ENCODE assay signal across 1 cellular context in genomic region chr2:241257419-241258032, GRCh38.
TF ChIP-seq lines count a peak whose summit lies in the region.

No MANE protein-coding gene starts in this region.

TF ChIP-seq in WTC11, 78 proteins besides CTCF, POLR2A, EP300 and RAD21 (continued from another document):
- no peak for TF ChIP-seq GRHL2 (CRISPR knock-in tag; IDR thresholded peaks at IDR 0.05; ENCODE audit: insufficient replicate concordance, severe bottlenecking)
- no peak for TF ChIP-seq NR2C2 (CRISPR knock-in tag; IDR thresholded peaks at IDR 0.05)
- TF ChIP-seq ZNF532 (CRISPR knock-in tag; IDR thresholded peaks at IDR 0.05; ENCODE audit: borderline replicate concordance): no peak
- TF ChIP-seq SMAD4 (CRISPR knock-in tag; IDR thresholded peaks at IDR 0.05): no peak
- TF ChIP-seq HMGXB4 (CRISPR knock-in tag; IDR thresholded peaks at IDR 0.05): no peak
- TF ChIP-seq SP1 (CRISPR knock-in tag; conservative IDR thresholded peaks at IDR 0.05): no peak
- TF ChIP-seq ZBTB43 (CRISPR knock-in tag; IDR thresholded peaks at IDR 0.05): no peak
- TF ChIP-seq STAT6 (CRISPR knock-in tag; conservative IDR thresholded peaks at IDR 0.05; ENCODE audit: low read depth): no peak
- TF ChIP-seq ZMAT4 (CRISPR knock-in tag; IDR thresholded peaks at IDR 0.05): no peak
